Comparison of ENCODE assay signal across 22 cellular contexts in genomic region chr2:25358249-25358815, GRCh38.
"Had no signal": no experiment of that assay in that cellular context is flagged by ENCODE, and none has a peak within 500 bp of the region (broad histone marks: within the 10 kb centered on the region; RNA-seq: fewer than 3 reads in every experiment).

No MANE protein-coding gene starts in this region.

- H3K79me2 ChIP-seq: parathyroid adenoma had no signal

- H3K4me3 ChIP-seq: left lung, lung, uterus had no signal

- H3K9ac ChIP-seq: parathyroid adenoma had no signal

- DNase-seq: activated CD4-positive, alpha-beta T cell treated with anti-CD3 and anti-CD28 coated beads for 4 hours; activated CD4-positive, alpha-beta T cell treated with anti-CD3 and anti-CD28 coated beads, Interleukin-2, amount 50 U/mL, for 48 hours; activated CD8-positive, alpha-beta memory T cell treated with anti-CD3 and anti-CD28 coated beads, Interleukin-2, amount 50 U/mL, for 48 hours; activated naive CD4-positive, alpha-beta T cell treated with Interleukin-2 at 50 U/mL for 16 hours; activated T-cell treated with anti-CD3 and anti-CD28 coated beads, Interleukin-2, amount 50 U/mL, for 4 hours; anterior cingulate cortex; dermis blood vessel endothelial cell; effector CD4-positive, alpha-beta T cell; left lung; mesendoderm; nucleus accumbens; right cardiac atrium; stimulated activated CD4-positive, alpha-beta T cell treated with anti-CD3 and anti-CD28 coated beads, Interleukin-2, amount 100 ng/mL, for 48 hours; stimulated activated naive CD8-positive, alpha-beta T cell treated with anti-CD3 and anti-CD28 coated beads, Interleukin-15, amount 100 ng/mL, for 72 hours; substantia nigra; uterus had no signal

- H3K36me3 ChIP-seq: left lung, uterus had no signal

- H3K9me3 Mint-ChIP-seq: activated T-cell treated with anti-CD3 and anti-CD28 coated beads, Interleukin-2, amount 50 U/mL, for 4 hours; central memory CD8-positive, alpha-beta T cell; nephron; stimulated activated naive CD8-positive, alpha-beta T cell treated with anti-CD3 and anti-CD28 coated beads, Interleukin-15, amount 100 ng/mL, for 72 hours; type B pancreatic cell had no signal

- H3K27me3 Mint-ChIP-seq: activated naive CD8-positive, alpha-beta T cell; stimulated activated naive CD8-positive, alpha-beta T cell treated with anti-CD3 and anti-CD28 coated beads, Interleukin-15, amount 100 ng/mL, for 72 hours had no signal

- H3K27me3 ChIP-seq: left lung, uterus had no signal

- H3K27ac Mint-ChIP-seq: activated naive CD8-positive, alpha-beta T cell; nephron; stimulated activated naive CD8-positive, alpha-beta T cell treated with anti-CD3 and anti-CD28 coated beads, Interleukin-15, amount 100 ng/mL, for 72 hours; type B pancreatic cell had no signal

- H2AFZ ChIP-seq: parathyroid adenoma had no signal

- H3K4me1 ChIP-seq: parathyroid adenoma, uterus had no signal

- H3K27ac ChIP-seq: left lung, parathyroid adenoma, uterus had no signal

- H3K36me3 Mint-ChIP-seq: activated naive CD8-positive, alpha-beta T cell; type B pancreatic cell had no signal

- H3K4me3 Mint-ChIP-seq: activated naive CD8-positive, alpha-beta T cell; activated T-cell treated with anti-CD3 and anti-CD28 coated beads, Interleukin-2, amount 50 U/mL, for 4 hours; central memory CD8-positive, alpha-beta T cell; nephron; stimulated activated naive CD8-positive, alpha-beta T cell treated with anti-CD3 and anti-CD28 coated beads, Interleukin-15, amount 100 ng/mL, for 72 hours; type B pancreatic cell had no signal

- ATAC-seq: activated T-cell treated with anti-CD3 and anti-CD28 coated beads, Interleukin-2, amount 50 U/mL, for 4 hours; left lung; right cardiac atrium; stimulated activated naive CD8-positive, alpha-beta T cell treated with anti-CD3 and anti-CD28 coated beads, Interleukin-15, amount 100 ng/mL, for 72 hours had no signal

- H3K9me3 ChIP-seq: left lung, uterus had no signal
